16 cellular contexts compared by ENCODE assay signal in the genomic region with DNA sequence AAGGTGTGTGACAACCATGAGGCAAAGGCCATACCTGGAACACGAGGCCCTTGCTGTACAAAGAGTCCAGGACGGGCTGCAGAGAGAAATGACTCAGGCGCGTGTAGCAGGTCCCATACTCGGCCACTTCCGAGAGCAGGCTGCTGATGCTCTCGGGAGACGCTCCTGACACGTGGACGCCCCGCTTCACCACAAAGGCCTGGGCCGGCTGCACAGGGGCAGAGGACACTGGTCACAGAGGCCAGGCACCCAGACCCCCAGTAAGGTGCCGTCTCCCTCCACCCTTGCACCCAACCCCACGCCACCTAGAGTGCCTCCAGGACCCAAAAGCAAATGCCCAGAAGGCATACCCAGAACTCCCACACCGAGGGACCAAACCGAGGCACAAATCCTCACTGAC. TPM values are rescaled to one million over a fixed set of nuclear protein-coding genes. Genes with fewer than 3 reads are reported as not detected.
DNase-seq lines count a peak whose midpoint lies in the region; TF ChIP-seq lines count a peak whose summit lies in the region.
"Had no signal": no experiment of that assay in that cellular context is flagged by ENCODE, and none has a peak within 500 bp of the region (broad histone marks: within the 10 kb centered on the region; RNA-seq: fewer than 3 reads in every experiment).

No MANE protein-coding gene starts in this region.

- H3K9ac ChIP-seq in BLaER1 (no peak overlapping the region), trophoblast cell (ENCODE audit: low read length) (peak overlapping the region; percentile 68)
- peak overlapping the region in 2 of 11 experiments; percentile 33 to 59; a peak in 1 of 22 replicates for H3K9ac ChIP-seq in BLaER1 treated with 17β-estradiol and CSF1 and Interleukin-3, amounts not matched to agents 10 nM and 100 nM

- no peak overlapping the region for H4K12ac ChIP-seq in trophoblast cell (ENCODE audit: low read depth, low read length)

- no peak overlapping the region for H3K18ac ChIP-seq in trophoblast cell (ENCODE audit: low read length)

- peaks cover 6% of the 10 kb centered on the region for H3K9me3 Mint-ChIP-seq in glutamatergic neuron (ENCODE audit: unreplicated experiment)

- H3K4me1 ChIP-seq in BLaER1 = peaks cover 83% of the 10 kb centered on the region
- H3K4me1 ChIP-seq in BLaER1 treated with 17β-estradiol and CSF1 and Interleukin-3, amounts not matched to agents 10 nM and 100 nM = peaks cover 14 to 85% (median 67%) of the 10 kb centered on the region in 10 experiments
- no peaks in the 10 kb centered on the region for H3K4me1 ChIP-seq in trophoblast cell (ENCODE audit: control insufficient read depth in 1 of 2, insufficient read depth in 2 of 2, low read length in 2 of 2)
- H3K4me1 ChIP-seq: BE2C had no signal

- no peak overlapping the region for H3K4me3 ChIP-seq in BLaER1
- no peak overlapping the region for H3K4me3 ChIP-seq in BLaER1 treated with 17β-estradiol and CSF1 and Interleukin-3, amounts not matched to agents 10 nM and 100 nM
- H3K4me3 ChIP-seq in trophoblast cell (ENCODE audit: low read depth, low read length) = no peak overlapping the region
- H3K4me3 ChIP-seq: GM12878 had no signal

- H2AFZ ChIP-seq in trophoblast cell (ENCODE audit: insufficient read depth, low read length, poor library complexity) = no peak overlapping the region

- no peak overlapping the region for H3K23ac ChIP-seq in trophoblast cell (ENCODE audit: low read length)

- H3K79me2 ChIP-seq in trophoblast cell (ENCODE audit: control insufficient read depth, insufficient read depth, low read length, poor library complexity) = no peaks in the 10 kb centered on the region

- no peak overlapping the region for H2BK12ac ChIP-seq in trophoblast cell (ENCODE audit: low read length)

- no peak overlapping the region for H4K8ac ChIP-seq in trophoblast cell (ENCODE audit: low read depth, low read length)

- H4K20me1 ChIP-seq in BLaER1 = peaks cover 78% of the 10 kb centered on the region
- H4K20me1 ChIP-seq in BLaER1 treated with 17β-estradiol and CSF1 and Interleukin-3, amounts not matched to agents 10 nM and 100 nM = peaks cover 47 to 95% (median 75%) of the 10 kb centered on the region in 11 experiments

- H3K4me1 Mint-ChIP-seq in glutamatergic neuron (ENCODE audit: low read depth, unreplicated experiment) = peaks cover 1% of the 10 kb centered on the region
- H3K4me1 Mint-ChIP-seq: CD14-positive monocyte had no signal

- H3K36me3 ChIP-seq in BLaER1 = peaks cover 48% of the 10 kb centered on the region
- peaks cover 22 to 74% (median 44%) of the 10 kb centered on the region in 11 experiments for H3K36me3 ChIP-seq in BLaER1 treated with 17β-estradiol and CSF1 and Interleukin-3, amounts not matched to agents 10 nM and 100 nM
- H3K36me3 ChIP-seq in trophoblast cell (ENCODE audit: control insufficient read depth in 1 of 2, insufficient read depth in 2 of 2, low read length in 2 of 2) = peaks cover 26 to 36% of the 10 kb centered on the region in 2 experiments

- H3K14ac ChIP-seq in trophoblast cell (ENCODE audit: low read length) = no peak overlapping the region

- no peak overlapping the region for H3K4ac ChIP-seq in trophoblast cell (ENCODE audit: low read depth, low read length)

- no peak overlapping the region for H3K4me3 Mint-ChIP-seq in glutamatergic neuron (ENCODE audit: unreplicated experiment)
- H3K4me3 Mint-ChIP-seq: CD14-positive monocyte; CD4-positive, alpha-beta memory T cell had no signal

- H2BK5ac ChIP-seq in trophoblast cell (ENCODE audit: low read depth, low read length, poor library complexity) = no peak overlapping the region

- H3K27me3 ChIP-seq in BLaER1 = no peaks in the 10 kb centered on the region
- peaks cover 0 to 24% (median 0%) of the 10 kb centered on the region in 11 experiments; a peak in 6 of 22 replicates for H3K27me3 ChIP-seq in BLaER1 treated with 17β-estradiol and CSF1 and Interleukin-3, amounts not matched to agents 10 nM and 100 nM
- no peaks in the 10 kb centered on the region for H3K27me3 ChIP-seq in trophoblast cell (ENCODE audit: insufficient read depth, low read length)
- H3K27me3 ChIP-seq: BE2C had no signal

- H4K91ac ChIP-seq in trophoblast cell (ENCODE audit: low read depth, low read length) = no peak overlapping the region

- peak overlapping the region; percentile 87 for H3K4me2 ChIP-seq in BLaER1
- H3K4me2 ChIP-seq in BLaER1 treated with 17β-estradiol and CSF1 and Interleukin-3, amounts not matched to agents 10 nM and 100 nM = peak overlapping the region in 8 of 11 experiments; percentile 89 to 99 (median 95); a peak in 15 of 22 replicates
- no peak overlapping the region for H3K4me2 ChIP-seq in trophoblast cell (ENCODE audit: low read length)

- H3K79me1 ChIP-seq in trophoblast cell (ENCODE audit: low read length) = no peaks in the 10 kb centered on the region

- WGBS in trophoblast cell (ENCODE audit: extremely low coverage, insufficient coverage, insufficient read length) = no CpG with 5 or more reads among the region's 16 CpGs

- no peak overlapping the region for H2AK5ac ChIP-seq in trophoblast cell (ENCODE audit: low read length)

- TF ChIP-seq CTCF in glutamatergic neuron (IDR thresholded peaks at IDR 0.05; ENCODE audit: partially characterized antibody, unreplicated experiment) (no peak), GM10266 (IDR thresholded peaks at IDR 0.05; ENCODE audit: control insufficient read depth, insufficient read depth, low read depth, missing control alignments) (no peak)

- H3K27ac Mint-ChIP-seq in glutamatergic neuron (ENCODE audit: unreplicated experiment) = no peak overlapping the region

- H3K27ac ChIP-seq in BLaER1 = peak overlapping the region; percentile 70
- H3K27ac ChIP-seq in BLaER1 treated with 17β-estradiol and CSF1 and Interleukin-3, amounts not matched to agents 10 nM and 100 nM = no peak overlapping the region
- no peak overlapping the region for H3K27ac ChIP-seq in trophoblast cell (ENCODE audit: low read depth, low read length)

- peaks cover 10% of the 10 kb centered on the region for H3K27me3 Mint-ChIP-seq in glutamatergic neuron (ENCODE audit: unreplicated experiment)
- H3K27me3 Mint-ChIP-seq: CD4-positive, alpha-beta memory T cell had no signal

- no peak overlapping the region for H2BK120ac ChIP-seq in trophoblast cell (ENCODE audit: insufficient read depth, low read length, poor library complexity)

- no peaks in the 10 kb centered on the region for H3K9me3 ChIP-seq in BLaER1
- H3K9me3 ChIP-seq in BLaER1 treated with 17β-estradiol and CSF1 and Interleukin-3, amounts not matched to agents 10 nM and 100 nM (replicated peaks in 1 of 11) = peaks cover 0 to 2% (median 0%) of the 10 kb centered on the region in 11 experiments; a peak in 2 of 22 replicates
- H3K9me3 ChIP-seq in trophoblast cell (ENCODE audit: insufficient read depth, low read depth, low read length) = peaks cover 8% of the 10 kb centered on the region
- H3K9me3 ChIP-seq: BE2C had no signal

- DNase-seq in glutamatergic neuron = peak; percentile 10
- no peak for DNase-seq in trophoblast cell
- DNase-seq in NCI-H510A treated with DMSO at 0.1 percent for 48 hours (lab: John Stamatoyannopoulos, UW) = no peak
- no peak for DNase-seq in activated CD4-positive, alpha-beta T cell treated with anti-CD3 and anti-CD28 coated beads, Interleukin-2, amount 50 U/mL, for 48 hours
- no peak for DNase-seq in GM10266 (ENCODE audit: extremely low spot score)
- DNase-seq: ACHN, BE2C, Calu3, DMS79 treated with DMSO at 0.1 percent for 48 hours, GF-D8, HCEC 1CT had no signal

- no peaks in the 10 kb centered on the region for H3K36me3 Mint-ChIP-seq in glutamatergic neuron (ENCODE audit: unreplicated experiment)

RNA-seq across cellular contexts. Expression of a gene that starts 15.5 kb away (rescaled TPM):
- 51.0 TPM for total RNA-seq in glutamatergic neuron (ENCODE audit: unreplicated experiment)
- 9.8 and 10.1 TPM in 2 replicates for polyA plus RNA-seq in trophoblast cell (2013)

RNA-seq across cellular contexts. Expression of a gene that starts 21.7 kb away (rescaled TPM):
- 88.2 TPM for total RNA-seq in glutamatergic neuron (ENCODE audit: unreplicated experiment)
- polyA plus RNA-seq in trophoblast cell (2013) = 16.1 TPM in 2 replicates

RNA-seq across cellular contexts. Expression of a gene that starts 28.6 kb away (rescaled TPM):
- total RNA-seq in glutamatergic neuron (ENCODE audit: unreplicated experiment) = 23.9 TPM
- 13.6 and 13.8 TPM in 2 replicates for polyA plus RNA-seq in trophoblast cell (2013)

RNA-seq across cellular contexts. Expression of a gene that starts 32.1 kb away (rescaled TPM):
- total RNA-seq in glutamatergic neuron (ENCODE audit: unreplicated experiment) = 88.5 TPM
- polyA plus RNA-seq in trophoblast cell (2013) = 2.5 and 2.7 TPM in 2 replicates

RNA-seq across cellular contexts. Expression of a gene that starts 40.8 kb away (rescaled TPM):
- total RNA-seq in glutamatergic neuron (ENCODE audit: unreplicated experiment) = 131 TPM
- 0.15 and 0.29 TPM in 2 replicates for polyA plus RNA-seq in trophoblast cell (2013)
- polyA plus RNA-seq: CD14-positive monocyte had no signal
